ENCODE assay signal across 1 cellular context in genomic region chrX:1502241-1502640, GRCh38.
TF ChIP-seq lines count a peak whose summit lies in the region.

No MANE protein-coding gene starts in this region.

TF ChIP-seq in GM12878, 131 proteins besides CTCF, POLR2A, EP300 and RAD21 (continues in another document):
- TF ChIP-seq PKNOX1 (IDR thresholded peaks at IDR 0.05) (no peak), BCLAF1 (IDR thresholded peaks at IDR 0.05) (no peak), NRF1 (conservative IDR thresholded peaks at IDR 0.05; ENCODE audit: low read depth, low read length) (no peak), WRNIP1 (IDR thresholded peaks at IDR 0.05; ENCODE audit: borderline replicate concordance, low read depth, low read length) (no peak), CREB1 (IDR thresholded peaks at IDR 0.05; ENCODE audit: low read depth) (0 out of 2 replicates have a peak, but pooled peaks have one; percentile 18), FOS (IDR thresholded peaks at IDR 0.05; ENCODE audit: borderline replicate concordance, extremely low read depth, insufficient read length) (no peak), SIN3A (IDR thresholded peaks at IDR 0.05; ENCODE audit: low read depth, low read length) (no peak), CHD4 (IDR thresholded peaks at IDR 0.05) (no peak), BMI1 (IDR thresholded peaks at IDR 0.05; ENCODE audit: borderline replicate concordance) (0 out of 2 replicates have a peak, but pooled peaks have one; percentile 15), KDM1A (IDR thresholded peaks at IDR 0.05; ENCODE audit: borderline replicate concordance) (no peak), SMAD5 (IDR thresholded peaks at IDR 0.05; ENCODE audit: low read depth) (0 out of 2 replicates have a peak, but pooled peaks have one; percentile 8), GATAD2B (conservative IDR thresholded peaks at IDR 0.05; ENCODE audit: low read depth) (peak; percentile 83), POLR2AphosphoS5 (IDR thresholded peaks at IDR 0.05; ENCODE audit: low read length) (no peak), CBFB (IDR thresholded peaks at IDR 0.05; ENCODE audit: low read depth) (peak; percentile 32; the same call in 1 of the 2 replicates), REST (IDR thresholded peaks at IDR 0.05; ENCODE audit: low read depth, low read length) (no peak), BRCA1 (IDR thresholded peaks at IDR 0.05; ENCODE audit: low read depth, low read length) (no peak), SREBF2 (IDR thresholded peaks at IDR 0.05; ENCODE audit: low read length) (no peak), PML (IDR thresholded peaks at IDR 0.05; ENCODE audit: low read length) (no peak; the same call in 1 of the 2 replicates), ZNF384 (IDR thresholded peaks at IDR 0.05; ENCODE audit: borderline replicate concordance, low read depth, low read length) (peak; percentile 37; the same call in 1 of the 2 replicates), ZSCAN29 (IDR thresholded peaks at IDR 0.05) (no peak), ASH2L (IDR thresholded peaks at IDR 0.05; ENCODE audit: borderline replicate concordance, low read depth) (no peak), IKZF2 (IDR thresholded peaks at IDR 0.05) (peak; percentile 63 to 67; a peak in 3 of 4 replicates), FOXK2 (IDR thresholded peaks at IDR 0.05) (no peak), NKRF (conservative IDR thresholded peaks at IDR 0.05) (peak; percentile 0; the same call in 1 of the 2 replicates), ZNF687 (IDR thresholded peaks at IDR 0.05) (peak; percentile 99), BACH1 (IDR thresholded peaks at IDR 0.05; ENCODE audit: borderline replicate concordance) (peak; percentile 45; the same call in 1 of the 2 replicates), CEBPB (IDR thresholded peaks at IDR 0.05; ENCODE audit: borderline replicate concordance in 1 of 2, low read depth in 2 of 2, low read length in 2 of 2) (no peak), ZNF622 (IDR thresholded peaks at IDR 0.05) (no peak), PAX5 (IDR thresholded peaks at IDR 0.05; ENCODE audit: borderline replicate concordance, low read depth, low read length) (peak; percentile 68; the same call in 1 of the 2 replicates), POU2F2 (IDR thresholded peaks at IDR 0.05; ENCODE audit: borderline replicate concordance, low read depth, low read length) (peak; percentile 47; the same call in 2 of the 3 replicates), MTA2 (IDR thresholded peaks at IDR 0.05; ENCODE audit: low read depth) (peak; percentile 74), FOXM1 (IDR thresholded peaks at IDR 0.05; ENCODE audit: low read depth, low read length) (no peak), MLLT1 (IDR thresholded peaks at IDR 0.05) (no peak), ZBTB4 (CRISPR knock-in tag; IDR thresholded peaks at IDR 0.05) (no peak), STAT1 (conservative IDR thresholded peaks at IDR 0.05) (no peak), TCF12 (IDR thresholded peaks at IDR 0.05; ENCODE audit: low read depth, low read length) (peak; percentile 79; the same call in 1 of the 2 replicates)
